ENCODE assay signal across 27 cellular contexts in the genomic region with DNA sequence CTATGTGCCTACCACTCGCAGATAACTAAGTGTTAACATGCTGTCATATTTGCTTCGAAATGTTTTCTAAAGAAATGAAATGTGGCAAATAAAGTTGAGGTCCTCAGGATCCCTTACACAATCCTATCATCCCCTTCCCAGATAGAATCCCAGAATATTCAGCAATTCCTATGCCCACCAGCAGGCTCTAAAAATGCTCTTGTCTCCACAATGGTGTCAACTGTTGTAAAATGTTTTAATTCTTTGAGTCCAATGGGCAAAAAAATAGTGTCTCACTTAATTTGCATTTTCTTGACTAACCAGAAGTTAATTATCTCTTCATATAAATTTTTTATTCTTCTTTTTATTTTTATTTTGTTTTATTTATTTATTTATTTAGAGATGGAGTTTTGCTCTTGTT.
DNase-seq lines count a peak whose midpoint lies in the region; ATAC-seq and TF ChIP-seq lines count a peak whose summit lies in the region.
"Had no signal": no experiment of that assay in that cellular context is flagged by ENCODE, and none has a peak within 500 bp of the region (broad histone marks: within the 10 kb centered on the region; RNA-seq: fewer than 3 reads in every experiment).

No MANE protein-coding gene starts in this region.

- H3K4me3 ChIP-seq in PC-9 (no peak overlapping the region), fibroblast of mammary gland (ENCODE audit: control insufficient read depth, low read depth, low read length) (no peak overlapping the region), thoracic aorta (no peak overlapping the region), gastrocnemius medialis (no peak overlapping the region)
- H3K4me3 ChIP-seq: esophagus squamous epithelium, GM12878, HAP-1, lung, sigmoid colon, tibial artery had no signal

- no peak for TF ChIP-seq POLR2A in gastrocnemius medialis (IDR thresholded peaks at IDR 0.05)

- intact Hi-C loops in PC-9 (cut with micrococcal nuclease; ENCODE audit: unreplicated experiment), result no loop called here
- intact Hi-C loops in gastrocnemius medialis (cut with DNase I; ENCODE audit: low total_unique reads), result no loop called here

- H4K20me1 ChIP-seq in PC-9 (ENCODE audit: insufficient read depth), result no peaks in the 10 kb centered on the region

- POLR2A ChIA-PET in PC-9 (lab: Charles Lee; ENCODE audit: unreplicated experiment), result no interaction called here

- H3K9me3 ChIP-seq in PC-9 (ENCODE audit: insufficient read depth, low read depth) (no peaks in the 10 kb centered on the region), thoracic aorta (no peaks in the 10 kb centered on the region), gastrocnemius medialis (no peaks in the 10 kb centered on the region)
- H3K9me3 ChIP-seq: esophagus squamous epithelium, HAP-1, sigmoid colon, tibial artery had no signal

- CTCF ChIA-PET in PC-9 (lab: Charles Lee), result no interaction called here

- H3K4me2 ChIP-seq in PC-9, result no peak overlapping the region

- in situ Hi-C loops in gastrocnemius medialis (cut with MboI; ENCODE audit: low sequenced_read_pairs in 4 of 4), result no loop called here

- no peaks in the 10 kb centered on the region for H3F3A ChIP-seq in PC-9 (ENCODE audit: insufficient read depth, low read depth)

- H3K9me2 ChIP-seq in PC-9 (ENCODE audit: insufficient read depth), result no peaks in the 10 kb centered on the region

- no peak overlapping the region for H2AFZ ChIP-seq in PC-9

- no peaks in the 10 kb centered on the region for H3K79me2 ChIP-seq in PC-9 (ENCODE audit: low read depth)

- DNase-seq in DMS53 (lab: John Stamatoyannopoulos, UW) (peak; percentile 1), DMS53 treated with DMSO at 0.1 percent for 48 hours (lab: John Stamatoyannopoulos, UW; ENCODE audit: unreplicated experiment) (no peak), PC-9 (no peak), fibroblast of mammary gland (ENCODE audit: low read depth) (no peak), thoracic aorta (ENCODE audit: low spot score) (no peak), NCI-H446 (lab: John Stamatoyannopoulos, UW) (no peak), gastrocnemius medialis (no peak)
- DNase-seq: 8988T; activated CD4-positive, alpha-beta T cell treated with anti-CD3 and anti-CD28 coated beads, Interleukin-2, amount 50 U/mL, for 4 hours; activated CD8-positive, alpha-beta memory T cell treated with anti-CD3 and anti-CD28 coated beads, Interleukin-2, amount 50 U/mL, for 48 hours; DMS79 treated with DMSO at 0.1 percent for 48 hours; effector CD8-positive, alpha-beta T cell; esophagus squamous epithelium; IMR-90; kidney glomerular epithelial cell; NCI-H1092; NCI-H187; NCI-H748 treated with DMSO at 0.1 percent for 48 hours; sigmoid colon; stimulated activated CD4-positive, alpha-beta T cell treated with anti-CD3 and anti-CD28 coated beads, Interleukin-15, amount 100 ng/mL, for 24 hours; T-helper 9 cell; tibial artery; WERI-Rb-1 had no signal

- no peaks in the 10 kb centered on the region for H3K27me3 ChIP-seq in PC-9 (ENCODE audit: insufficient read depth, low read depth)
- H3K27me3 ChIP-seq in thoracic aorta (replicated peaks; ENCODE audit: insufficient read depth), result no peaks in the 10 kb centered on the region
- no peaks in the 10 kb centered on the region for H3K27me3 ChIP-seq in gastrocnemius medialis
- H3K27me3 ChIP-seq: esophagus squamous epithelium, sigmoid colon, tibial artery had no signal

- TF ChIP-seq CTCF in PC-9 (conservative IDR thresholded peaks at IDR 0.05) (peak; percentile 36), fibroblast of mammary gland (conservative IDR thresholded peaks at IDR 0.05; ENCODE audit: control insufficient read depth, insufficient read depth, low read depth, low read length) (peak; percentile 21), thoracic aorta (IDR thresholded peaks at IDR 0.05) (peak; percentile 21), gastrocnemius medialis (IDR thresholded peaks at IDR 0.05 in 4 of 5, conservative IDR thresholded peaks at IDR 0.05 in 1 of 5) (no peak)

- no peak overlapping the region for H3K27ac ChIP-seq in PC-9
- no peak overlapping the region for H3K27ac ChIP-seq in thoracic aorta
- H3K27ac ChIP-seq in gastrocnemius medialis, result no peak overlapping the region
- H3K27ac ChIP-seq: esophagus squamous epithelium, sigmoid colon, tibial artery, WERI-Rb-1 had no signal

- no TSS peak for BruUV-seq in PC-9 (replicated peaks; lab: Mats Ljungman, UMichigan)

- H3K4me1 ChIP-seq in PC-9 (replicated peaks; ENCODE audit: insufficient read depth) (no peaks in the 10 kb centered on the region), thoracic aorta (ENCODE audit: control insufficient read depth in 1 of 2, low read depth in 2 of 2) (peaks cover 4 to 18% of the 10 kb centered on the region in 2 donors), gastrocnemius medialis (no peaks in the 10 kb centered on the region)
- H3K4me1 ChIP-seq: esophagus squamous epithelium, HAP-1, sigmoid colon had no signal

- H3K36me3 ChIP-seq in PC-9 (ENCODE audit: low read depth) (peaks cover 13% of the 10 kb centered on the region; the same call in 1 of the 2 replicates), thoracic aorta (peaks cover 23% of the 10 kb centered on the region), gastrocnemius medialis (peaks cover 0 to 6% of the 10 kb centered on the region in 2 donors)
- H3K36me3 ChIP-seq: HAP-1, sigmoid colon, WERI-Rb-1 had no signal

- ATAC-seq in thoracic aorta (ENCODE audit: insufficient number of reproducible peaks, low FRiP score, low read depth) (no peak), HG03025 (IDR thresholded peaks at IDR 0.05; ENCODE audit: low FRiP score, unreplicated experiment) (no peak), gastrocnemius medialis (no peak)
- ATAC-seq: GM12878 had no signal

Comparison
In these comparisons a context has a peak if more than half of its experiments do, and no peak if none do; other contexts are left out.
1. CTCF ChIP-seq: peak in PC-9 (single experiment), fibroblast of mammary gland (single experiment) and thoracic aorta (single experiment); none in gastrocnemius medialis (0 of 5).